ENCODE assay signal across 1 cellular context in genomic region chr12:8698830-8699330, GRCh38.
TF ChIP-seq lines count a peak whose summit lies in the region.

No MANE protein-coding gene starts in this region.

TF ChIP-seq in K562, 482 proteins besides CTCF, POLR2A, EP300 and RAD21 (continued from another document):
- no peak; a peak in 1 of 4 replicates for TF ChIP-seq MNT (conservative IDR thresholded peaks at IDR 0.05)
